ENCODE assay signal across 18 cellular contexts in genomic region chr22:36770946-36771340, GRCh38. TPM values are rescaled to one million over a fixed set of nuclear protein-coding genes. Genes with fewer than 3 reads are reported as not detected.
"Had no signal": no experiment of that assay in that cellular context is flagged by ENCODE, and none has a peak within 500 bp of the region (broad histone marks: within the 10 kb centered on the region; RNA-seq: fewer than 3 reads in every experiment).

No MANE protein-coding gene starts in this region.

- H3K4me1 ChIP-seq: foreskin keratinocyte had no signal

- H3K36me3 ChIP-seq: neural progenitor cell, vagina had no signal

- H3K9me3 ChIP-seq: pancreas, tibial nerve, vagina had no signal

- H3K9me3 Mint-ChIP-seq: activated naive CD4-positive, alpha-beta T cell treated with anti-CD3 and anti-CD28 coated beads, Interleukin-2, amount 50 U/mL, for 24 hours; neural progenitor cell; T-helper 1 cell treated with Interleukin-12 subunit alpha and Interleukin-12 subunit beta and Interleukin-4 antibody, amounts not matched to agents 30 μg/mL and 1 μg/mL, for 36 hours had no signal

- H3K27me3 Mint-ChIP-seq: activated naive CD4-positive, alpha-beta T cell treated with anti-CD3 and anti-CD28 coated beads, Interleukin-2, amount 50 U/mL, for 24 hours had no signal

- H3K9ac ChIP-seq: neural progenitor cell had no signal

- H3K4me2 ChIP-seq: neural progenitor cell had no signal

- H2AFZ ChIP-seq: neural progenitor cell had no signal

- H3K4me3 Mint-ChIP-seq: activated naive CD4-positive, alpha-beta T cell treated with anti-CD3 and anti-CD28 coated beads, Interleukin-2, amount 50 U/mL, for 24 hours; neural progenitor cell; T-helper 1 cell treated with Interleukin-12 subunit alpha and Interleukin-12 subunit beta and Interleukin-4 antibody, amounts not matched to agents 30 μg/mL and 1 μg/mL, for 36 hours had no signal

- H3K4me3 ChIP-seq: neural progenitor cell, pancreas, tibial nerve, vagina had no signal

- ATAC-seq: foreskin keratinocyte, pancreas had no signal

- H3K27ac Mint-ChIP-seq: activated naive CD4-positive, alpha-beta T cell treated with anti-CD3 and anti-CD28 coated beads, Interleukin-2, amount 50 U/mL, for 24 hours; T-helper 1 cell treated with Interleukin-12 subunit alpha and Interleukin-12 subunit beta and Interleukin-4 antibody, amounts not matched to agents 30 μg/mL and 1 μg/mL, for 36 hours had no signal

- H3K27me3 ChIP-seq: foreskin keratinocyte, neural progenitor cell, pancreas, tibial nerve, vagina had no signal

- DNase-seq: activated CD4-positive, alpha-beta T cell treated with anti-CD3 and anti-CD28 coated beads, Interleukin-2, amount 50 U/mL, for 4 hours; activated T-cell treated with anti-CD3 and anti-CD28 coated beads for 4 hours; caudate nucleus; cortex of kidney; effector memory CD4-positive, alpha-beta T cell; foreskin keratinocyte; glutamatergic neuron; pancreas; stimulated activated CD4-positive, alpha-beta T cell treated with anti-CD3 and anti-CD28 coated beads, Interleukin-2, amount 100 ng/mL, for 48 hours; stimulated activated naive CD4-positive, alpha-beta T cell had no signal

- H3K27ac ChIP-seq: foreskin keratinocyte, neural progenitor cell, pancreas, tibial nerve, vagina had no signal

RNA-seq across cellular contexts. Expression of gene PVALB, which starts 45.9 kb away (rescaled TPM):
- total RNA-seq: foreskin keratinocyte, kidney epithelial cell, mesenteric fat pad, pancreas, subcutaneous adipose tissue, tibial nerve, vagina had no signal
- polyA plus RNA-seq: foreskin keratinocyte had no signal
